ENCODE assay signal across 23 cellular contexts in genomic region chr5:83777856-83778255, GRCh38. TPM values are rescaled to one million over a fixed set of nuclear protein-coding genes. Genes with fewer than 3 reads are reported as not detected.
A peak's percentile ranks its signal among the peaks of the same experiment; 100 is the strongest.
DNase-seq lines count a peak whose midpoint lies in the region; ATAC-seq, FAIRE-seq and TF ChIP-seq lines count a peak whose summit lies in the region.
"Had no signal": no experiment of that assay in that cellular context is flagged by ENCODE, and none has a peak within 500 bp of the region (broad histone marks: within the 10 kb centered on the region; RNA-seq: fewer than 3 reads in every experiment).

No MANE protein-coding gene starts in this region.

- intact Hi-C loops in activated CD4-positive, alpha-beta T cell treated with anti-CD3 and anti-CD28 coated beads for 36 hours (cut with DNase I, micrococcal nuclease): no loop called here

- CTCF ChIA-PET in activated CD4-positive, alpha-beta T cell treated with anti-CD3 and anti-CD28 coated beads for 36 hours (lab: Charles Lee): no interaction called here

- DNase-seq in Ammon's horn (ENCODE audit: low spot score) (peak; percentile 15), NCI-H226 (peak; percentile 13), choroid plexus epithelial cell (ENCODE audit: low read depth) (peak; percentile 13), pulmonary artery endothelial cell (ENCODE audit: low read depth, low spot score) (peak; percentile 5), frontal cortex (ENCODE audit: low spot score in 2 of 2) (no peak)
- no peak for DNase-seq in activated CD4-positive, alpha-beta T cell treated with anti-CD3 and anti-CD28 coated beads for 36 hours
- DNase-seq: CD4-positive, alpha-beta T cell; DMS79; EL; GDM1; NCI-H1105; NCI-H1436 treated with DMSO at 0.1 percent for 48 hours; NCI-H187 treated with DMSO at 0.1 percent for 48 hours; NCI-H2171 treated with DMSO at 0.1 percent for 48 hours; NCI-H524; NCI-H748 treated with DMSO at 0.1 percent for 48 hours; PC-3; SK-N-SH had no signal

- TF ChIP-seq CTCF in choroid plexus epithelial cell (conservative IDR thresholded peaks at IDR 0.05; ENCODE audit: low read depth, low read length): no peak

- H3K9me3 Mint-ChIP-seq in activated CD4-positive, alpha-beta T cell treated with anti-CD3 and anti-CD28 coated beads for 36 hours (ENCODE audit: low read depth): no peaks in the 10 kb centered on the region
- H3K9me3 Mint-ChIP-seq: CD4-positive, alpha-beta T cell had no signal

- H3K36me3 Mint-ChIP-seq in activated CD4-positive, alpha-beta T cell treated with anti-CD3 and anti-CD28 coated beads for 36 hours (ENCODE audit: low read depth): no peaks in the 10 kb centered on the region

- H3K27ac Mint-ChIP-seq in activated CD4-positive, alpha-beta T cell treated with anti-CD3 and anti-CD28 coated beads for 36 hours: no peak overlapping the region
- H3K27ac Mint-ChIP-seq: CD4-positive, alpha-beta T cell; IgD-negative memory B cell had no signal

- ATAC-seq in activated CD4-positive, alpha-beta T cell treated with anti-CD3 and anti-CD28 coated beads for 36 hours: no peak
- no peak for ATAC-seq in HG02870 (IDR thresholded peaks at IDR 0.05; ENCODE audit: unreplicated experiment)
- ATAC-seq: GM12878, HCT116, PC-3 had no signal

- no peak overlapping the region for H3K4me3 Mint-ChIP-seq in activated CD4-positive, alpha-beta T cell treated with anti-CD3 and anti-CD28 coated beads for 36 hours
- H3K4me3 Mint-ChIP-seq: CD4-positive, alpha-beta T cell; IgD-negative memory B cell had no signal

- FAIRE-seq in frontal cortex (lab: Jason Lieb, UNC): no peak
- FAIRE-seq: GM12878 had no signal

- H3K4me3 ChIP-seq in choroid plexus epithelial cell (ENCODE audit: low read depth, low read length): no peak overlapping the region
- H3K4me3 ChIP-seq: BLaER1 treated with 17β-estradiol and CSF1 and Interleukin-3, amounts not matched to agents 10 nM and 100 nM; GM12878 had no signal

- no peaks in the 10 kb centered on the region for H3K4me1 Mint-ChIP-seq in activated CD4-positive, alpha-beta T cell treated with anti-CD3 and anti-CD28 coated beads for 36 hours
- H3K4me1 Mint-ChIP-seq: IgD-negative memory B cell had no signal

- POLR2A ChIA-PET in activated CD4-positive, alpha-beta T cell treated with anti-CD3 and anti-CD28 coated beads for 36 hours (lab: Charles Lee): no interaction called here

- peaks cover 4% of the 10 kb centered on the region for H3K27me3 Mint-ChIP-seq in activated CD4-positive, alpha-beta T cell treated with anti-CD3 and anti-CD28 coated beads for 36 hours
- H3K27me3 Mint-ChIP-seq: CD4-positive, alpha-beta T cell; IgD-negative memory B cell had no signal

RNA-seq across cellular contexts. Expression of gene HAPLN1, which starts 57.2 kb away (rescaled TPM):
- total RNA-seq in pulmonary artery endothelial cell (not detected in 2 replicates), frontal cortex (5.7 TPM)
- total RNA-seq in activated CD4-positive, alpha-beta T cell treated with anti-CD3 and anti-CD28 coated beads for 36 hours: not detected
- total RNA-seq: CD4-positive, alpha-beta T cell had no signal

Comparison
In these comparisons a context has a peak if more than half of its experiments do, and no peak if none do; other contexts are left out.
1. DNase-seq: peak in Ammon's horn (single experiment), NCI-H226 (single experiment), choroid plexus epithelial cell (single experiment) and pulmonary artery endothelial cell (single experiment); none in activated CD4-positive, alpha-beta T cell treated with anti-CD3 and anti-CD28 coated beads for 36 hours (single experiment) and frontal cortex (0 of 2).